ENCODE assay signal across 11 cellular contexts in genomic region chr18:72541871-72542690, GRCh38. TPM values are rescaled to one million over a fixed set of nuclear protein-coding genes. Genes with fewer than 3 reads are reported as not detected.
DNase-seq lines count a peak whose midpoint lies in the region; ATAC-seq lines count a peak whose summit lies in the region.
"Had no signal": no experiment of that assay in that cellular context is flagged by ENCODE, and none has a peak within 500 bp of the region (broad histone marks: within the 10 kb centered on the region; RNA-seq: fewer than 3 reads in every experiment).

No MANE protein-coding gene starts in this region.

- no peak for ATAC-seq in GM21528 (IDR thresholded peaks at IDR 0.05; ENCODE audit: low FRiP score, unreplicated experiment)
- ATAC-seq: stimulated activated naive B cell treated with anti-CD40 and anti-IgM and Interleukin-4, amounts not matched to agents 10 μg/mL and 1 μg/mL and 100 μg/mL, for 72 hours had no signal

- no peaks in the 10 kb centered on the region for H3K36me3 ChIP-seq in H7 (replicated peaks; ENCODE audit: control insufficient read depth, insufficient read depth, low read length)

- H3K27me3 ChIP-seq in H7 (ENCODE audit: control insufficient read depth, insufficient read depth, low read length) = peaks cover 56% of the 10 kb centered on the region

- DNase-seq in ACHN (peak; percentile 68), H7 (peak; percentile 87), T1000 (lab: John Stamatoyannopoulos, UW) (peak; percentile 25), islet precursor cell (peak; percentile 83), NCI-H2196 treated with DMSO at 0.1 percent for 48 hours (lab: John Stamatoyannopoulos, UW; ENCODE audit: unreplicated experiment) (no peak)
- DNase-seq in stimulated activated CD4-positive, alpha-beta T cell treated with anti-CD3 and anti-CD28 coated beads, Interleukin-2, amount 100 ng/mL, for 48 hours = no peak
- DNase-seq in stimulated activated CD4-positive, alpha-beta T cell treated with anti-CD3 and anti-CD28 coated beads, Interleukin-4, amount 100 ng/mL, for 4 hours = no peak
- DNase-seq: CD4-positive, alpha-beta memory T cell; Karpas-422; stimulated activated naive B cell treated with anti-CD40 and anti-IgM and Interleukin-4, amounts not matched to agents 10 μg/mL and 1 μg/mL and 100 μg/mL, for 72 hours had no signal

- H3K4me3 ChIP-seq in H7 (ENCODE audit: insufficient read depth, low read depth, low read length) = peak overlapping the region; percentile 29; the same call in 1 of the 2 replicates

- in situ Hi-C loops in ACHN (cut with HindIII; ENCODE audit: low pct_ligation_motif_present, low pct_unique_long_range_greater_than_20kb, low sequenced_read_pairs) = no loop called here

RNA-seq across cellular contexts. Expression of gene CBLN2, which starts 2.1 kb away (rescaled TPM):
- not detected in 2 replicates for total RNA-seq in H7 (2014; rRNA removed; shearing (Covaris generic))
- total RNA-seq: CD4-positive, alpha-beta memory T cell had no signal

Comparison
In these comparisons a context has a peak if more than half of its experiments do, and no peak if none do; other contexts are left out.
1. DNase-seq: peak in ACHN (single experiment), H7 (single experiment), T1000 (single experiment) and islet precursor cell (single experiment); none in NCI-H2196 treated with DMSO at 0.1 percent for 48 hours (single experiment), stimulated activated CD4-positive, alpha-beta T cell treated with anti-CD3 and anti-CD28 coated beads, Interleukin-2, amount 100 ng/mL, for 48 hours (0 of 2) and stimulated activated CD4-positive, alpha-beta T cell treated with anti-CD3 and anti-CD28 coated beads, Interleukin-4, amount 100 ng/mL, for 4 hours (0 of 2).